Comparison of ENCODE assay signal across 8 cellular contexts in the genomic region with DNA sequence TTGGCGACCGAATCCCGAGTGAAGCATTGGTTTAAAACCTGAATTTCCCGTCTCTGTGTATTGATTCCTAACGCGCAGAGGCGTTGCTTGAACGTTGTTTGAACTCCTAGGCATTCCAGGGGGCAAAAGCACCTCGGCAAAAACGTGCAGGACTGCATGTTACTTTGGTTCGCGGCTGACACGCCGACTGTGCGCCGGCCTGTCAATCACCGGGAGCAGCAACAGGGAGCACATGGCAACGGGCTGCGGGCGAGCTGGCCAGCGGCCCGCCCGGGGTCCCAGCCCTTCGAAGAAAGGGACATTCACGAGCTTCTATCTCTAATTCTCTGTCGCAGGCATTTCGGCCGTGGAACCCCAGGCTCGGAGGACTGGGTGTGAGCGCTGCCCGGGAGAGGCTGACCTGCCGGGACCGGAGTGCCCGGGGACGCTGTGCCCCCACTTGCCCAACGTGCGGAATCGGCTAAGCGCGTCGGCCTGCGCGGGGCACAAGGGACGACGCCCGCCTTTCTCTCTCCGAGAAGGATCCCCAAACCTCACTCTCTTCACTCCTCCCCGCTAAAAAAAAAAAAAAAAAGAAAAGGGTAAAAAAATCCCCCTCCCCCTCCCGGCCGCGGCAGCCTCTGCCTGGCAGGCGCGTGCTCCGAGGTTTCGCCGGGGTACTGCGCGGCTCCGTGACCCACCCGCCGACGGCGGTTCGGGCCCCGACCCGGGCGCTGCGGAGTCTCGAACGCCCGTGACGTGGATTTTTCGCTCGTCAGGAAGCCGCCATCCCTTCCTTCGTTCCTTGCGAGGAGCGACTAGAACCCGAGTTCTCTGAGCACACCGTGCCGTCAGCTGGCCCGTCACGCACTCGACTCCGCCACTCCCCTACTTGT. TPM values are rescaled to one million over a fixed set of nuclear protein-coding genes. Genes with fewer than 3 reads are reported as not detected.
DNase-seq lines count a peak whose midpoint lies in the region; ATAC-seq and TF ChIP-seq lines count a peak whose summit lies in the region.

No MANE protein-coding gene starts in this region.

- in situ Hi-C loops in SK-MEL-5 (cut with HindIII; ENCODE audit: low pct_unique_long_range_greater_than_20kb, low sequenced_read_pairs) = no loop called here

- peak; percentile 18 for ATAC-seq in GM19463 (IDR thresholded peaks at IDR 0.05; ENCODE audit: unreplicated experiment)

- TF ChIP-seq POLR2A in sigmoid colon (IDR thresholded peaks at IDR 0.05) = no peak

- intact Hi-C loops in ascending aorta (cut with DNase I) (loop anchor here (2.0 to 5.0 kb wide), 7 partner anchors 157 to 1315 kb away; a partner anchor contains a TSS), sigmoid colon (cut with DNase I) (loop anchor here (2.0 to 5.0 kb wide), 6 partner anchors 160 to 865 kb away; no protein-coding TSS in a partner anchor)

- H3K4me1 ChIP-seq in ascending aorta (peaks cover 0 to 2% of the 10 kb centered on the region in 2 donors), iPS DF 6.9 (ENCODE audit: control insufficient read depth, insufficient read depth, low read length) (no peaks in the 10 kb centered on the region), sigmoid colon (peaks cover 0 to 12% (median 4%) of the 10 kb centered on the region in 4 donors)

- no peaks in the 10 kb centered on the region for H3K27me3 ChIP-seq in ascending aorta
- no peaks in the 10 kb centered on the region for H3K27me3 ChIP-seq in iPS DF 6.9 (ENCODE audit: control insufficient read depth, insufficient read depth, low read length)
- H3K27me3 ChIP-seq in sigmoid colon = no peaks in the 10 kb centered on the region

- TF ChIP-seq EP300 in sigmoid colon (IDR thresholded peaks at IDR 0.05) = no peak

- H3K9me3 ChIP-seq in ascending aorta (no peaks in the 10 kb centered on the region), iPS DF 6.9 (ENCODE audit: control insufficient read depth, insufficient read depth, low read length) (no peaks in the 10 kb centered on the region), sigmoid colon (no peaks in the 10 kb centered on the region)

- H3K4me3 ChIP-seq in ascending aorta (peak overlapping the region; percentile 78 to 84), iPS DF 6.9 (ENCODE audit: low read length) (peak overlapping the region; percentile 54), sigmoid colon (peak overlapping the region; percentile 65 to 88 (median 76))

- TF ChIP-seq CTCF in ascending aorta (IDR thresholded peaks at IDR 0.05) (no peak), sigmoid colon (IDR thresholded peaks at IDR 0.05) (no peak)

- H3K27ac ChIP-seq in ascending aorta = peak overlapping the region; percentile 84 to 93
- no peak overlapping the region for H3K27ac ChIP-seq in iPS DF 6.9 (ENCODE audit: low read length)
- peak overlapping the region; percentile 83 to 90 (median 86) for H3K27ac ChIP-seq in sigmoid colon

- peak in 13 of 14 donors; percentile 18 to 77 (median 48) for DNase-seq in C1 segment of cervical spinal cord (lab: John Stamatoyannopoulos, UW)
- peak; percentile 80 for DNase-seq in HT-29 (ENCODE audit: low spot score)
- DNase-seq in SK-MEL-5 (ENCODE audit: low read depth, low spot score) = peak; percentile 68
- peak in 1 of 2 donors; percentile 71 for DNase-seq in ascending aorta (ENCODE audit: low spot score in 2 of 2)
- DNase-seq in iPS DF 6.9 (ENCODE audit: low read depth, low spot score) = no peak
- DNase-seq in sigmoid colon = peak; percentile 78
- no peak for DNase-seq in cerebellar cortex (ENCODE audit: low spot score)

- H3K36me3 ChIP-seq in ascending aorta (peaks cover 0 to 35% of the 10 kb centered on the region in 2 donors), iPS DF 6.9 (ENCODE audit: control insufficient read depth, insufficient read depth, low read length) (peaks cover 7% of the 10 kb centered on the region), sigmoid colon (peaks cover 0 to 8% (median 1%) of the 10 kb centered on the region in 4 donors)

- no CpG with 5 or more reads among the region's 85 CpGs for WGBS in iPS DF 6.9 (ENCODE audit: insufficient coverage, insufficient read length)
- 0% methylated on average over 85 of the region's 85 CpGs for WGBS in sigmoid colon, 2 donors

RNA-seq across cellular contexts. Expression of a gene that starts 0.9 kb away (rescaled TPM):
- total RNA-seq in HT-29 (2014; rRNA removed; shearing (Covaris generic)) = 18.9 and 22.4 TPM in 2 replicates
- 49.9 and 59.2 TPM in 2 replicates for total RNA-seq in SK-MEL-5 (2014; rRNA removed; shearing (Covaris generic))
- polyA plus RNA-seq in SK-MEL-5 (2015; cell fraction: cytosol; rRNA removed) = 114 and 158 TPM in 2 replicates
- 145 and 146 TPM in 2 replicates for polyA plus RNA-seq in SK-MEL-5 (2015; cell fraction: nucleus; rRNA removed)
- 348 TPM for total RNA-seq in ascending aorta
- total RNA-seq in sigmoid colon = 10 to 100 TPM; 37.6 to 84.4 (median 56.7) TPM
- polyA plus RNA-seq in sigmoid colon = 10 to 100 TPM in 2 of 3 donors, 1 to 10 TPM in 1; 5.5 to 21.0 (median 18.1) TPM

Comparison
In these comparisons a context has a peak if more than half of its experiments do, and no peak if none do; other contexts are left out.
1. DNase-seq: peak in C1 segment of cervical spinal cord (13 of 14), HT-29 (single experiment), SK-MEL-5 (single experiment) and sigmoid colon (single experiment); none in iPS DF 6.9 (single experiment) and cerebellar cortex (single experiment).
2. Peak in every context shown above with its lines, with median percentiles within 50 percentile points of each other: H3K4me3 ChIP-seq.